ENCODE assay signal across 15 cellular contexts in genomic region chr7:29017666-29018065, GRCh38. TPM values are rescaled to one million over a fixed set of nuclear protein-coding genes. Genes with fewer than 3 reads are reported as not detected.
DNase-seq lines count a peak whose midpoint lies in the region; ATAC-seq and TF ChIP-seq lines count a peak whose summit lies in the region.
"Had no signal": no experiment of that assay in that cellular context is flagged by ENCODE, and none has a peak within 500 bp of the region (broad histone marks: within the 10 kb centered on the region; RNA-seq: fewer than 3 reads in every experiment).

No MANE protein-coding gene starts in this region.

- ATAC-seq in GM21529 (IDR thresholded peaks at IDR 0.05; ENCODE audit: unreplicated experiment) (no peak), HG03520 (IDR thresholded peaks at IDR 0.05; ENCODE audit: unreplicated experiment) (no peak)

- no peak overlapping the region for H3K27ac ChIP-seq in Peyer's patch

- peak; percentile 84 for DNase-seq in DMS153 (lab: John Stamatoyannopoulos, UW)
- DNase-seq in HT1080 (ENCODE audit: low read depth), result peak; percentile 42
- peak; percentile 81 for DNase-seq in NCI-H345 treated with DMSO at 0.1 percent for 48 hours (lab: John Stamatoyannopoulos, UW; ENCODE audit: unreplicated experiment)
- peak; percentile 26 for DNase-seq in fibroblast of the aortic adventitia (ENCODE audit: low read depth)
- no peak for DNase-seq in epidermal melanocyte (ENCODE audit: insufficient read length, low spot score)
- no peak for DNase-seq in Peyer's patch
- DNase-seq: activated CD4-positive, alpha-beta T cell treated with anti-CD3 and anti-CD28 coated beads for 4 hours; activated naive CD8-positive, alpha-beta T cell treated with anti-CD3 and anti-CD28 coated beads for 36 hours; erythroblast; GOT3; NCI-H446 had no signal

- H3K36me3 ChIP-seq in Peyer's patch, result no peaks in the 10 kb centered on the region

- no peaks in the 10 kb centered on the region for H3K9me3 ChIP-seq in Peyer's patch

- no peak overlapping the region for H3K4me3 ChIP-seq in fibroblast of the aortic adventitia (ENCODE audit: low read depth, low read length)
- H3K4me3 ChIP-seq in Peyer's patch, result no peak overlapping the region
- H3K4me3 ChIP-seq: lung, smooth muscle cell had no signal

- no peak for TF ChIP-seq POLR2A in Peyer's patch (IDR thresholded peaks at IDR 0.05)

- no peaks in the 10 kb centered on the region for H3K27me3 ChIP-seq in Peyer's patch

- H3K4me1 ChIP-seq in Peyer's patch, result no peaks in the 10 kb centered on the region

- TF ChIP-seq CTCF in fibroblast of the aortic adventitia (IDR thresholded peaks at IDR 0.05; ENCODE audit: insufficient read depth, low read length) (no peak), Peyer's patch (IDR thresholded peaks at IDR 0.05) (no peak)

RNA-seq across cellular contexts. Expression of gene TRIL, which starts 59.5 kb away (rescaled TPM):
- total RNA-seq in HT1080 (2014; rRNA removed; shearing (Covaris generic)), result not detected in 2 replicates
- not detected in 2 replicates for polyA plus RNA-seq in HT1080 (2015; cell fraction: cytosol; rRNA removed)
- polyA plus RNA-seq in HT1080 (2015; cell fraction: nucleus; rRNA removed), result not detected in 2 replicates
- total RNA-seq in fibroblast of the aortic adventitia (ENCODE audit: low replicate concordance) (0.81 and 6.3 TPM in 2 replicates), Peyer's patch (1 to 10 TPM in 2 of 4 donors, under 1 TPM in 2; 0.70 to 1.7 (median 1.0) TPM)
- total RNA-seq: activated naive CD8-positive, alpha-beta T cell treated with anti-CD3 and anti-CD28 coated beads for 36 hours had no signal

Comparison
In these comparisons a context has a peak if more than half of its experiments do, and no peak if none do; other contexts are left out.
1. DNase-seq: peak in DMS153 (single experiment), HT1080 (single experiment), NCI-H345 treated with DMSO at 0.1 percent for 48 hours (single experiment) and fibroblast of the aortic adventitia (single experiment); none in epidermal melanocyte (single experiment) and Peyer's patch (0 of 3).